ENCODE assay signal across 11 cellular contexts in the genomic region with DNA sequence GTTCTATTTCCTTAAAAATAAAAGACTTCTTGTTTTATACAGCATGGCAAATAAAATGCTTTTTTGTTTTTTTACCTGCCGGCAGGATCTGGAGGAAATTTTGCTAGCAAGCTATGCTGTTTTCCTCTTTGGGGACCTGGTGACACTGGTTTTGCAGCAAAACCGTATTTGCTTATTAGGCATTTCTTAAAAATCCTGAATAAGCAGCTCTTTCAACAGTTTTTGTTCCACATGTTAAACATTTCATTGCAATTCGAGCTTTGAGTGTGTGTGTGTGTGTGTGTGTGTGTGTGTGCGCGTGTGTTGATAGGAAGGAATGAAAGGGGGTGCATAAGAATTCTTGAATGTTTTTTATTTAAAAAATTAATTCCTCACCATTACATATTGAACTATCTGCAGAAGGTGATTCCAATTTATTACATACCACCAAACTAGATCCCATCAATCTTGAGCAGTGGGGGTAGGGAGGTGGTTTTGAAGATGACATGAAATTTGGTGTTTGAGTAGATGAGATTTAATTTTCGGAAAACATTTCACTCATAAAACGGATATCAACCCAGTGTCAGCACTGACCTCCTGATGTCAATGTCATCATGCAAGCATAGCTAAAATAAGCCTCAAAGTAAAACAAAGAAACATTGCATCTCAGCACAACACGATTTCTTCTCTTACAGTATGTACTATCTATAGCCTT. TPM values are rescaled to one million over a fixed set of nuclear protein-coding genes. Genes with fewer than 3 reads are reported as not detected.
DNase-seq lines count a peak whose midpoint lies in the region; ATAC-seq, FAIRE-seq and TF ChIP-seq lines count a peak whose summit lies in the region.
"Had no signal": no experiment of that assay in that cellular context is flagged by ENCODE, and none has a peak within 500 bp of the region (broad histone marks: within the 10 kb centered on the region; RNA-seq: fewer than 3 reads in every experiment).

No MANE protein-coding gene starts in this region.

- CTCF ChIA-PET in activated CD4-positive, alpha-beta memory T cell treated with anti-CD3 and anti-CD28 coated beads for 36 hours (lab: Charles Lee): interaction anchor here (1.0 to 2.7 kb wide), 12 partner anchors 11 to 83 kb away, joined by 3 to 8 read pairs (median 4); no protein-coding TSS in a partner anchor

- no peak overlapping the region for H3K4me3 ChIP-seq in right atrium auricular region
- H3K4me3 ChIP-seq in keratinocyte (ENCODE audit: control insufficient read depth in 2 of 3, extremely low read depth in 1 of 3, insufficient read depth in 2 of 3, low read depth in 1 of 3, low read length in 3 of 3): peak overlapping the region; percentile 8 to 71 (median 69)
- peak overlapping the region; percentile 39 for H3K4me3 ChIP-seq in upper lobe of right lung

- no peaks in the 10 kb centered on the region for H3K27me3 ChIP-seq in right atrium auricular region
- no peaks in the 10 kb centered on the region for H3K27me3 ChIP-seq in keratinocyte (ENCODE audit: control insufficient read depth, extremely low read depth, insufficient read depth, low read length)
- no peaks in the 10 kb centered on the region for H3K27me3 ChIP-seq in upper lobe of right lung

- peak overlapping the region; percentile 81 for H3K4me3 Mint-ChIP-seq in activated CD4-positive, alpha-beta memory T cell treated with anti-CD3 and anti-CD28 coated beads for 36 hours
- H3K4me3 Mint-ChIP-seq: natural killer cell treated with Interleukin-12 subunit alpha and Interleukin-12 subunit beta and Interleukin-15 and Interleukin-18, amount 100 ng/mL, for 72 hours had no signal

- H3K36me3 Mint-ChIP-seq in activated CD4-positive, alpha-beta memory T cell treated with anti-CD3 and anti-CD28 coated beads for 36 hours: peaks cover 7% of the 10 kb centered on the region
- H3K36me3 Mint-ChIP-seq: natural killer cell treated with Interleukin-12 subunit alpha and Interleukin-12 subunit beta and Interleukin-15 and Interleukin-18, amount 100 ng/mL, for 72 hours had no signal

- H3K9me3 ChIP-seq in right atrium auricular region (no peaks in the 10 kb centered on the region), keratinocyte (ENCODE audit: control insufficient read depth, low read depth, low read length) (no peaks in the 10 kb centered on the region), upper lobe of right lung (no peaks in the 10 kb centered on the region)

- H3K36me3 ChIP-seq in right atrium auricular region: peaks cover 3% of the 10 kb centered on the region
- H3K36me3 ChIP-seq in keratinocyte (ENCODE audit: control insufficient read depth in 2 of 2, extremely low read depth in 1 of 2, insufficient read depth in 2 of 2, low read length in 2 of 2): no peaks in the 10 kb centered on the region
- H3K36me3 ChIP-seq in upper lobe of right lung: no peaks in the 10 kb centered on the region

- H3K4me1 ChIP-seq in right atrium auricular region (no peaks in the 10 kb centered on the region), keratinocyte (ENCODE audit: control insufficient read depth, extremely low read depth, insufficient read depth, low read length) (peaks cover 61% of the 10 kb centered on the region), upper lobe of right lung (peaks cover 6% of the 10 kb centered on the region)

- ATAC-seq in left ventricle myocardium superior: peak; percentile 41
- no peak for ATAC-seq in upper lobe of right lung
- ATAC-seq in GM21360 (IDR thresholded peaks at IDR 0.05; ENCODE audit: unreplicated experiment): no peak
- ATAC-seq in GM21526 (IDR thresholded peaks at IDR 0.05; ENCODE audit: low FRiP score, unreplicated experiment): no peak
- ATAC-seq: natural killer cell treated with Interleukin-12 subunit alpha and Interleukin-12 subunit beta and Interleukin-15 and Interleukin-18, amount 100 ng/mL, for 72 hours had no signal

- intact Hi-C loops in left ventricle myocardium superior (cut with micrococcal nuclease) (no loop called here), upper lobe of right lung (cut with DNase I) (no loop called here)
- intact Hi-C loops in activated CD4-positive, alpha-beta memory T cell treated with anti-CD3 and anti-CD28 coated beads for 36 hours (cut with micrococcal nuclease): no loop called here

- H3K27ac ChIP-seq in right atrium auricular region (no peak overlapping the region), keratinocyte (ENCODE audit: control insufficient read depth, insufficient read depth, low read length) (peak overlapping the region; percentile 90), upper lobe of right lung (peak overlapping the region; percentile 21)

- H3K79me2 ChIP-seq in keratinocyte (ENCODE audit: control insufficient read depth, insufficient read depth, low read length): no peaks in the 10 kb centered on the region

- peak overlapping the region; percentile 92 for H3K4me2 ChIP-seq in keratinocyte (ENCODE audit: control insufficient read depth, extremely low read depth, insufficient read depth, low read depth, low read length)

- no peaks in the 10 kb centered on the region for H3K9me1 ChIP-seq in keratinocyte (ENCODE audit: control insufficient read depth, extremely low read depth, insufficient read depth, low read length)

- POLR2A ChIA-PET in activated CD4-positive, alpha-beta memory T cell treated with anti-CD3 and anti-CD28 coated beads for 36 hours (lab: Charles Lee): interaction anchor here (0.5 to 6.4 kb wide), 10 partner anchors 10 to 79 kb away, joined by 3 to 49 read pairs (median 4); no protein-coding TSS in a partner anchor

- H3K9me3 Mint-ChIP-seq in activated CD4-positive, alpha-beta memory T cell treated with anti-CD3 and anti-CD28 coated beads for 36 hours: no peaks in the 10 kb centered on the region
- H3K9me3 Mint-ChIP-seq: natural killer cell treated with Interleukin-12 subunit alpha and Interleukin-12 subunit beta and Interleukin-15 and Interleukin-18, amount 100 ng/mL, for 72 hours had no signal

- no peaks in the 10 kb centered on the region for H4K20me1 ChIP-seq in keratinocyte (ENCODE audit: control insufficient read depth, extremely low read depth, insufficient read depth, low read length)

- H3K27me3 Mint-ChIP-seq in activated CD4-positive, alpha-beta memory T cell treated with anti-CD3 and anti-CD28 coated beads for 36 hours: peaks cover 5% of the 10 kb centered on the region
- H3K27me3 Mint-ChIP-seq: natural killer cell treated with Interleukin-12 subunit alpha and Interleukin-12 subunit beta and Interleukin-15 and Interleukin-18, amount 100 ng/mL, for 72 hours had no signal

- FAIRE-seq in keratinocyte (lab: Jason Lieb, UNC): no peak

- no peak overlapping the region for H2AFZ ChIP-seq in keratinocyte (ENCODE audit: control insufficient read depth, low read length)

- H3K4me1 Mint-ChIP-seq in activated CD4-positive, alpha-beta memory T cell treated with anti-CD3 and anti-CD28 coated beads for 36 hours (ENCODE audit: low read depth): peaks cover 32% of the 10 kb centered on the region

- TF ChIP-seq CTCF in right atrium auricular region (IDR thresholded peaks at IDR 0.05): no peak
- no peak for TF ChIP-seq CTCF in keratinocyte (optimal IDR thresholded peaks at IDR 0.05 in 1 of 3, IDR thresholded peaks at IDR 0.05 in 1 of 3, conservative IDR thresholded peaks at IDR 0.05 in 1 of 3; ENCODE audit: extremely low read depth in 1 of 3, insufficient read depth in 2 of 3, low read length in 3 of 3)
- no peak for TF ChIP-seq CTCF in upper lobe of right lung (IDR thresholded peaks at IDR 0.05)

- H3K27ac Mint-ChIP-seq in activated CD4-positive, alpha-beta memory T cell treated with anti-CD3 and anti-CD28 coated beads for 36 hours: peak overlapping the region; percentile 87
- H3K27ac Mint-ChIP-seq: natural killer cell treated with Interleukin-12 subunit alpha and Interleukin-12 subunit beta and Interleukin-15 and Interleukin-18, amount 100 ng/mL, for 72 hours had no signal

- peak overlapping the region; percentile 48 for H3K9ac ChIP-seq in keratinocyte (ENCODE audit: control insufficient read depth, extremely low read depth, insufficient read depth, low read length)

- dilution Hi-C loops in keratinocyte (cut with MboI; ENCODE audit: extremely low pct_ligation_motif_present, low sequenced_read_pairs): no loop called here

- DNase-seq in left ventricle myocardium superior (no peak), right atrium auricular region (ENCODE audit: low spot score) (no peak), keratinocyte (ENCODE audit: low read depth, low spot score) (no peak), upper lobe of right lung (no peak), MV-4-11 (lab: John Stamatoyannopoulos, UW) (no peak)
- no peak for DNase-seq in activated CD4-positive, alpha-beta memory T cell treated with anti-CD3 and anti-CD28 coated beads for 36 hours
- DNase-seq: activated CD4-positive, CD25-positive, alpha-beta regulatory T cell treated with anti-CD3 and anti-CD28 coated beads, Interleukin-2, amount 50 U/mL, for 72 hours; amygdala had no signal

RNA-seq across cellular contexts. Expression of a gene that starts 17.2 kb away (rescaled TPM):
- 105 TPM for total RNA-seq in left ventricle myocardium superior
- 100 to 1,000 TPM; 120 to 127 TPM for total RNA-seq in right atrium auricular region
- 10 to 100 TPM; 64.7 to 66.4 TPM for total RNA-seq in activated CD4-positive, alpha-beta memory T cell treated with anti-CD3 and anti-CD28 coated beads for 36 hours
- polyA plus RNA-seq in keratinocyte: 17.9 to 41.1 TPM (median 34.9 TPM) in 3 replicates
- polyA plus RNA-seq in keratinocyte (2011; ENCODE audit: low read depth): 24.1 TPM
- 15.0 and 25.8 TPM in 2 replicates for polyA plus RNA-seq in keratinocyte (2011; cell fraction: cytosol; rRNA removed)
- 36.8 and 40.9 TPM in 2 replicates for polyA plus RNA-seq in keratinocyte (2011; cell fraction: nucleus; rRNA removed)
- 19.3 and 38.7 TPM in 2 replicates for polyA plus RNA-seq in keratinocyte (2012; ENCODE audit: low replicate concordance)
- polyA minus RNA-seq in keratinocyte: 45.2 to 76.7 TPM (median 75.1 TPM) in 3 replicates
- 38.2 TPM for polyA minus RNA-seq in keratinocyte (2011; cell fraction: cytosol; rRNA and poly(A)+ RNA removed)
- polyA minus RNA-seq in keratinocyte (2011; cell fraction: nucleus; rRNA and poly(A)+ RNA removed): 59.4 and 96.9 TPM in 2 replicates
- 118 TPM for total RNA-seq in upper lobe of right lung

Comparison
In these comparisons a context has a peak if more than half of its experiments do, and no peak if none do; other contexts are left out.
1. H3K27ac ChIP-seq: peak in keratinocyte (single experiment) and upper lobe of right lung (single experiment); none in right atrium auricular region (0 of 2).
2. H3K4me3 ChIP-seq: peak in keratinocyte (3 of 3) and upper lobe of right lung (single experiment); none in right atrium auricular region (0 of 2).